24 cellular contexts compared by ENCODE assay signal in the genomic region with DNA sequence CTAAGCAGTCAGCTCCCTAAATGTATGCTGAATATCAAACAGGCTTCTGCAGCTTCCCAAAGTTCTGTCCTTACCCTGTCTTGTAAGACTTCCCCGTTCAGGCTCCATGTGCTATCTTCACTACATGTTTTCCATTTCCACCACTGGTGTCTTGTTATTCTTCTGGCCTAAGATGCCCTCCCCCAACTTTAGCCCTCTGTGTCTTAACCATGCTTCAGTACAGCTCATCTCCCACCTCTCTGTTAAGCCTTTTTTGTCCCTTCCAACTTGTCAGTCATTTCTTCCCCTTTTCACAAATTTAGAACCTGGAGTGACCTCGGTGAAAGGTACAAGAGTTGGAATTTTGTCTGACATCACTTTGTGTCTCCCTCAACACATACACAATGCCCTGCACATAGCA.
A peak's percentile ranks its signal among the peaks of the same experiment; 100 is the strongest.
DNase-seq lines count a peak whose midpoint lies in the region; ATAC-seq and TF ChIP-seq lines count a peak whose summit lies in the region.
"Had no signal": no experiment of that assay in that cellular context is flagged by ENCODE, and none has a peak within 500 bp of the region (broad histone marks: within the 10 kb centered on the region; RNA-seq: fewer than 3 reads in every experiment).

No MANE protein-coding gene starts in this region.

- H3K79me2 ChIP-seq in HCT116 (ENCODE audit: insufficient read depth, low read length) (no peaks in the 10 kb centered on the region), smooth muscle cell (ENCODE audit: low read depth) (no peaks in the 10 kb centered on the region)

- H4K20me1 ChIP-seq in HCT116 (ENCODE audit: insufficient read depth): no peaks in the 10 kb centered on the region
- H4K20me1 ChIP-seq in smooth muscle cell (ENCODE audit: low read depth): no peaks in the 10 kb centered on the region

- H3K36me3 ChIP-seq in HCT116 (ENCODE audit: control insufficient read depth in 1 of 2, insufficient read depth in 2 of 2, low read length in 2 of 2): no peaks in the 10 kb centered on the region
- no peaks in the 10 kb centered on the region for H3K36me3 ChIP-seq in smooth muscle cell (ENCODE audit: low read depth)
- H3K36me3 ChIP-seq: Peyer's patch, vagina, WERI-Rb-1 had no signal

- H3K4me1 Mint-ChIP-seq in progenitor cell of endocrine pancreas (ENCODE audit: low read depth): peaks cover 23% of the 10 kb centered on the region

- H3K36me3 Mint-ChIP-seq in progenitor cell of endocrine pancreas (ENCODE audit: insufficient read depth): no peaks in the 10 kb centered on the region
- H3K36me3 Mint-ChIP-seq: CD4-positive, alpha-beta memory T cell had no signal

- peaks cover 7% of the 10 kb centered on the region for H3F3A ChIP-seq in smooth muscle cell (ENCODE audit: low read depth)

- no peak overlapping the region for H3K27ac Mint-ChIP-seq in progenitor cell of endocrine pancreas
- H3K27ac Mint-ChIP-seq: CD4-positive, alpha-beta memory T cell had no signal

- RAD21 ChIA-PET in HCT116 (lab: Charles Lee; ENCODE audit: low non-redundant PET in 1 of 2, low total read pairs in 2 of 2, uncharacterized antibody in 2 of 2, unreplicated experiment in 2 of 2): no interaction called here

- no peaks in the 10 kb centered on the region for H3K9me2 ChIP-seq in HCT116 (ENCODE audit: insufficient read depth)

- H3K27me3 ChIP-seq in HCT116 (ENCODE audit: insufficient read depth, low read length) (no peaks in the 10 kb centered on the region), smooth muscle cell (ENCODE audit: low read depth) (no peaks in the 10 kb centered on the region)
- H3K27me3 ChIP-seq: Peyer's patch, vagina had no signal

- POLR2A ChIA-PET in HCT116 (lab: Charles Lee) (interaction anchor here (3.7 kb wide), 1 partner anchor 9 kb away, joined by 49 read pairs; no protein-coding TSS in a partner anchor), RWPE1 (lab: Yijun Ruan, JAX; ENCODE audit: low non-redundant PET) (interaction anchor here (0.6 kb wide), 1 partner anchor 45 kb away, joined by 3 read pairs; no protein-coding TSS in a partner anchor)

- intact Hi-C loops in HCT116 (cut with micrococcal nuclease): no loop called here

- ATAC-seq in HCT116 (no peak), HG02852 (IDR thresholded peaks at IDR 0.05; ENCODE audit: unreplicated experiment) (no peak)
- ATAC-seq: right cardiac atrium had no signal

- H3K4me3 ChIP-seq in HCT116 (replicated peaks in 1 of 2; ENCODE audit: low read depth in 1 of 2, low read length in 2 of 2) (no peak overlapping the region), NB4 (ENCODE audit: low read depth, low read length) (no peak overlapping the region), smooth muscle cell (no peak overlapping the region)
- H3K4me3 ChIP-seq: coronary artery, Peyer's patch, vagina had no signal

- H3K4me3 Mint-ChIP-seq in progenitor cell of endocrine pancreas (ENCODE audit: low read depth): no peak overlapping the region

- no peak for TF ChIP-seq RAD21 in HCT116 (IDR thresholded peaks at IDR 0.05; ENCODE audit: low read depth)

- TF ChIP-seq CTCF in HCT116 (IDR thresholded peaks at IDR 0.05 in 2 of 3, conservative IDR thresholded peaks at IDR 0.05 in 1 of 3; ENCODE audit: borderline replicate concordance in 1 of 3, insufficient read depth in 1 of 3, low read depth in 2 of 3, low read length in 2 of 3) (no peak), NB4 (IDR thresholded peaks at IDR 0.05; ENCODE audit: low read depth, low read length) (no peak), smooth muscle cell (IDR thresholded peaks at IDR 0.05; ENCODE audit: borderline replicate concordance, insufficient read depth, poor library complexity, severe bottlenecking) (no peak), progenitor cell of endocrine pancreas (IDR thresholded peaks at IDR 0.05; ENCODE audit: unreplicated experiment) (no peak), RWPE1 (conservative IDR thresholded peaks at IDR 0.05; ENCODE audit: low read depth) (no peak)

- CTCF ChIA-PET in HCT116 (lab: Charles Lee) (no interaction called here), RWPE1 (lab: Yijun Ruan, JAX) (no interaction called here)

- H3K4me1 ChIP-seq in HCT116 (ENCODE audit: control insufficient read depth in 1 of 2, insufficient read depth in 2 of 2, low read length in 2 of 2): peaks cover 34 to 46% of the 10 kb centered on the region in 2 experiments
- peaks cover 31% of the 10 kb centered on the region for H3K4me1 ChIP-seq in smooth muscle cell (ENCODE audit: low read depth)

- H3K27ac ChIP-seq in HCT116 (ENCODE audit: low read depth, low read length): no peak overlapping the region
- no peak overlapping the region for H3K27ac ChIP-seq in smooth muscle cell (ENCODE audit: low read depth)
- H3K27ac ChIP-seq in RWPE1: no peak overlapping the region
- H3K27ac ChIP-seq: coronary artery, Peyer's patch, vagina, WERI-Rb-1 had no signal

- H3K4me2 ChIP-seq in HCT116 (ENCODE audit: low read length) (no peak overlapping the region), smooth muscle cell (no peak overlapping the region)

- H3K9ac ChIP-seq in HCT116 (ENCODE audit: low read length): no peak overlapping the region
- H3K9ac ChIP-seq in smooth muscle cell (ENCODE audit: low read depth): no peak overlapping the region

- no TSS peak for BruUV-seq in HCT116 (replicated peaks; lab: Mats Ljungman, UMichigan)

- H3K9me3 ChIP-seq in HCT116 (ENCODE audit: control insufficient read depth in 1 of 2, insufficient read depth in 1 of 2, low read depth in 1 of 2, low read length in 2 of 2) (no peaks in the 10 kb centered on the region), smooth muscle cell (replicated peaks; ENCODE audit: low read depth) (no peaks in the 10 kb centered on the region)
- H3K9me3 ChIP-seq: Peyer's patch, vagina had no signal

- DNase-seq in HCT116 (ENCODE audit: low read depth, low spot score) (no peak), NB4 (ENCODE audit: low read depth) (peak; percentile 46), dedifferentiated amniotic fluid mesenchymal stem cell (ENCODE audit: extremely low spot score) (peak; percentile 12), smooth muscle cell (lab: John Stamatoyannopoulos, UW; ENCODE audit: unreplicated experiment) (no peak), progenitor cell of endocrine pancreas (ENCODE audit: low spot score, unreplicated experiment) (no peak), RWPE1 (ENCODE audit: low spot score) (no peak)
- DNase-seq: activated CD4-positive, alpha-beta T cell treated with anti-CD3 and anti-CD28 coated beads, Interleukin-2, amount 50 U/mL, for 4 hours; activated effector memory CD4-positive, alpha-beta T cell treated with Interleukin-2 at 50 U/mL for 16 hours; CD4-positive, alpha-beta memory T cell; GDM1; H7; KG1; kidney glomerular epithelial cell; NCI-H1092 treated with DMSO at 0.1 percent for 48 hours; NCI-H2029; NCI-H345; Peyer's patch; right cardiac atrium; substantia nigra; T-helper 2 cell; WERI-Rb-1 had no signal

- H2AFZ ChIP-seq in HCT116 (ENCODE audit: low read depth, low read length, poor library complexity, severe bottlenecking) (peak overlapping the region; percentile 83), smooth muscle cell (ENCODE audit: low read depth) (peak overlapping the region; percentile 59)

- no peaks in the 10 kb centered on the region for H3K27me3 Mint-ChIP-seq in progenitor cell of endocrine pancreas
- H3K27me3 Mint-ChIP-seq: CD4-positive, alpha-beta memory T cell had no signal

- peaks cover 3% of the 10 kb centered on the region for H3K9me3 Mint-ChIP-seq in progenitor cell of endocrine pancreas (ENCODE audit: low read depth)
- H3K9me3 Mint-ChIP-seq: CD4-positive, alpha-beta memory T cell had no signal

- TF ChIP-seq POLR2A in HCT116 (IDR thresholded peaks at IDR 0.05; ENCODE audit: borderline replicate concordance, extremely low read depth, insufficient read depth, insufficient read length): no peak
- no peak for TF ChIP-seq POLR2A in NB4 (IDR thresholded peaks at IDR 0.05; ENCODE audit: extremely low read depth, insufficient read length)

- 80% methylated on average over 2 of the region's 2 CpGs for WGBS in smooth muscle cell (ENCODE audit: low lambda C conversion rate)

TF ChIP-seq in HCT116, 20 proteins besides CTCF, POLR2A, EP300 and RAD21:
- TF ChIP-seq SP1 (IDR thresholded peaks at IDR 0.05; ENCODE audit: low read depth) (no peak), EZH2 (IDR thresholded peaks at IDR 0.05) (no peak), CBX3 (IDR thresholded peaks at IDR 0.05; ENCODE audit: low read depth) (no peak), ZFX (IDR thresholded peaks at IDR 0.05) (no peak), ELF1 (IDR thresholded peaks at IDR 0.05; ENCODE audit: borderline replicate concordance, low read depth) (no peak), SRF (IDR thresholded peaks at IDR 0.05; ENCODE audit: low read depth) (no peak), FOSL1 (IDR thresholded peaks at IDR 0.05; ENCODE audit: low read depth) (no peak)
- TF ChIP-seq, protein P1, sequence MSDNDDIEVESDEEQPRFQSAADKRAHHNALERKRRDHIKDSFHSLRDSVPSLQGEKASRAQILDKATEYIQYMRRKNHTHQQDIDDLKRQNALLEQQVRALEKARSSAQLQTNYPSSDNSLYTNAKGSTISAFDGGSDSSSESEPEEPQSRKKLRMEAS (IDR thresholded peaks at IDR 0.05): no peak
TF ChIP-seq in HCT116: peak in this region for 0.

Comparison
In these comparisons a context has a peak if more than half of its experiments do, and no peak if none do; other contexts are left out.
1. DNase-seq: peak in NB4 (single experiment) and dedifferentiated amniotic fluid mesenchymal stem cell (single experiment); none in HCT116 (single experiment), smooth muscle cell (single experiment), progenitor cell of endocrine pancreas (single experiment) and RWPE1 (single experiment).